ENCODE assay signal across 9 cellular contexts in genomic region chr11:6402061-6402470, GRCh38. TPM values are rescaled to one million over a fixed set of nuclear protein-coding genes. Genes with fewer than 3 reads are reported as not detected.
DNase-seq lines count a peak whose midpoint lies in the region; ATAC-seq and TF ChIP-seq lines count a peak whose summit lies in the region.
"Had no signal": no experiment of that assay in that cellular context is flagged by ENCODE, and none has a peak within 500 bp of the region (broad histone marks: within the 10 kb centered on the region; RNA-seq: fewer than 3 reads in every experiment).

No MANE protein-coding gene starts in this region.

- TF ChIP-seq POLR2A in spleen (IDR thresholded peaks at IDR 0.05): no peak

- WGBS in spleen, 5 donors: 64 to 81% (median 70%) methylated on average over 10 to 12 of the region's 12 CpGs

- peak overlapping the region; percentile 96 to 99 for H3K27ac Mint-ChIP-seq in T-cell

- intact Hi-C loops in spleen (cut with DNase I; ENCODE audit: low total_unique reads): no loop called here

- H3K27me3 Mint-ChIP-seq in T-cell: no peaks in the 10 kb centered on the region

- peaks cover 93 to 98% (median 93%) of the 10 kb centered on the region in 3 donors for H3K4me1 Mint-ChIP-seq in T-cell

- H3K36me3 ChIP-seq in spleen (peaks cover 0 to 40% (median 4%) of the 10 kb centered on the region in 6 donors), H7 (replicated peaks; ENCODE audit: control insufficient read depth, insufficient read depth, low read length) (peaks cover 1% of the 10 kb centered on the region; the same call in 1 of the 2 replicates)

- peaks cover 35% of the 10 kb centered on the region for H3K36me3 Mint-ChIP-seq in T-cell

- peak; percentile 24 for ATAC-seq in GM19043 (IDR thresholded peaks at IDR 0.05; ENCODE audit: low read depth, unreplicated experiment)
- ATAC-seq in HG02678 (IDR thresholded peaks at IDR 0.05; ENCODE audit: unreplicated experiment): peak; percentile 28
- ATAC-seq in T-cell (replicated peaks in 1 of 4): peak; percentile 14 to 34 (median 19)

- POLR2A ChIA-PET in T-cell (lab: Charles Lee): interaction anchor here (0.8 to 2.2 kb wide), 12 partner anchors 9 to 217 kb away, joined by 3 to 16 read pairs (median 5); partner anchors contain the start of genes APBB1 (in 2 of the 2), SMPD1 (in 2 of the 2) and TPP1 (in 1 of the 2)

- H3K4me3 ChIP-seq in spleen: peak overlapping the region in 4 of 8 donors; percentile 15 to 59 (median 24)
- no peak overlapping the region for H3K4me3 ChIP-seq in H7 (ENCODE audit: insufficient read depth, low read depth, low read length)

- H3K9me3 ChIP-seq in spleen: no peaks in the 10 kb centered on the region

- peak overlapping the region; percentile 73 to 92 (median 78) for H3K4me3 Mint-ChIP-seq in T-cell

- peak in 4 of 34 experiments; percentile 18 to 46 (median 25) for DNase-seq in T-cell
- no peak for DNase-seq in spleen
- DNase-seq in H7: no peak
- no peak for DNase-seq in MV-4-11 (lab: John Stamatoyannopoulos, UW)
- DNase-seq in NCI-H345 treated with DMSO at 0.1 percent for 48 hours (lab: John Stamatoyannopoulos, UW; ENCODE audit: unreplicated experiment): no peak
- DNase-seq: NCI-H187 treated with DMSO at 0.1 percent for 48 hours had no signal

- CTCF ChIA-PET in T-cell (lab: Charles Lee): interaction anchor here (0.7 to 2.9 kb wide), 8 partner anchors 12 to 39 kb away, joined by 3 to 29 read pairs (median 6); partner anchors contain the start of gene SMPD1 (in 1 of the 2)

- peaks cover 15 to 64% (median 41%) of the 10 kb centered on the region in 6 donors for H3K4me1 ChIP-seq in spleen

- no peaks in the 10 kb centered on the region for H3K9me3 Mint-ChIP-seq in T-cell

- H3K27me3 ChIP-seq in spleen (replicated peaks in 1 of 7) (no peaks in the 10 kb centered on the region), H7 (ENCODE audit: control insufficient read depth, insufficient read depth, low read length) (no peaks in the 10 kb centered on the region)

- no peak for TF ChIP-seq CTCF in spleen (IDR thresholded peaks at IDR 0.05 in 8 of 11, conservative IDR thresholded peaks at IDR 0.05 in 3 of 11)

- H3K27ac ChIP-seq in spleen: peak overlapping the region in 7 of 8 donors; percentile 43 to 87 (median 72)

RNA-seq across cellular contexts. Expression of gene SMPD1, which starts 11.8 kb away (rescaled TPM):
- total RNA-seq in T-cell (10 to 100 TPM; 33.5 to 58.3 (median 38.3) TPM), spleen (10 to 100 TPM; 21.9 to 33.8 (median 27.7) TPM)
- polyA plus RNA-seq in spleen: 10 to 100 TPM; 23.8 to 28.9 (median 24.2) TPM
- 6.2 and 13.3 TPM in 2 replicates for total RNA-seq in H7 (2014; rRNA removed; shearing (Covaris generic))

RNA-seq across cellular contexts. Expression of gene APBB1, which starts 16.8 kb away (rescaled TPM):
- total RNA-seq in T-cell (100 to 1,000 TPM in 3 of 5 donors, 10 to 100 TPM in 2; 71.3 to 152 (median 106) TPM), spleen (10 to 100 TPM; 23.5 to 42.4 (median 27.3) TPM)
- 10 to 100 TPM; 18.6 to 25.9 (median 22.2) TPM for polyA plus RNA-seq in spleen
- total RNA-seq in H7 (2014; rRNA removed; shearing (Covaris generic)): 42.5 and 57.2 TPM in 2 replicates

RNA-seq across cellular contexts. Expression of gene HPX, which starts 38.7 kb away (rescaled TPM):
- 1 to 10 TPM; 1.2 to 5.5 (median 2.5) TPM for total RNA-seq in T-cell
- total RNA-seq in spleen: 1 to 10 TPM in 6 of 7 donors, not detected in 1; 1.0 to 3.8 (median 2.8) TPM
- polyA plus RNA-seq in spleen: 1 to 10 TPM in 1 of 3 donors, under 1 TPM in 2; 0.65 to 1.4 (median 0.83) TPM
- 3.2 TPM in 1 of 2 replicates, not detected in the other for total RNA-seq in H7 (2014; rRNA removed; shearing (Covaris generic))
- total RNA-seq: lung microvascular endothelial cell had no signal
